Comparison of ENCODE assay signal across 2 cellular contexts in the genomic region with DNA sequence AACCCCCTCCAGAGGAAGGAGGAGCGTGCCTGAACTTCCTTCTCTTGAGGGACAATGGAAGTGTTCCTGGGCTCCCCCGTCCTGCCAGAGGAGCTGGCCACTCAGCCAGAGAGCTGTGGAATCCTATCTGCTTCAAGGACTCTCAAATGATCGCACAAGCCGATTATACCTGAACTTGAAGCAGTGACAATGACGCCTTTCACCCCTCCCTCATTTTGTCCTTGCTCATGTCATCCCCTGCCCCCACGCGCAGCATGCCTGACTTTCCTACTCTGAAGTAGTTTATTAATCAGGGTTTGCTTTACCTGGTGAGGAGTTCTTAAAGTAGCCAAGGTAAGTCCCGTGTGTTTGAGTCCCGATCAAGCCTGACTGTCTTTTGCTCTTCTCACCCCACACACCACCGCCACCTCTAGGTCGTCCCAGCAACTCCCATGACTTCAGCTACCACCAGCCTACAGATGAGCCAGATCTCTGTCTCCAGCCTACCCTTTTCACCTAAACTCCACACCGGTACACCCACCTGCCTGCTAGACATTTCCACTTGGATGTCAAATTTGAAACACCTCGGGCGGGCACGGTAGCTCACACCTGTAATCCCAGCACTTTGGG.
TF ChIP-seq lines count a peak whose summit lies in the region.

No MANE protein-coding gene starts in this region.

TF ChIP-seq in SK-N-SH treated with all-trans-retinoic acid at 6 μM for 48 hours, 23 proteins besides CTCF, POLR2A, EP300 and RAD21 (continued from another document):
- TF ChIP-seq CREB5 (CRISPR knock-in tag; IDR thresholded peaks at IDR 0.05; ENCODE audit: low read depth) (no peak), ZFP30 (CRISPR knock-in tag; IDR thresholded peaks at IDR 0.05) (no peak), TCF4 (CRISPR knock-in tag; IDR thresholded peaks at IDR 0.05; ENCODE audit: borderline replicate concordance) (no peak), TOX (CRISPR knock-in tag; IDR thresholded peaks at IDR 0.05; ENCODE audit: borderline replicate concordance) (no peak), PPARA (CRISPR knock-in tag; IDR thresholded peaks at IDR 0.05; ENCODE audit: borderline replicate concordance) (no peak), ZNF8 (CRISPR knock-in tag; IDR thresholded peaks at IDR 0.05) (no peak)
TF ChIP-seq in SK-N-SH treated with all-trans-retinoic acid at 6 μM for 48 hours: peak in this region for 0.

TF ChIP-seq in SK-N-SH, 30 proteins besides CTCF, POLR2A, EP300 and RAD21 (continued from another document):
- no peak for TF ChIP-seq FOSL2 (IDR thresholded peaks at IDR 0.05; ENCODE audit: borderline replicate concordance, low read depth)
